8 cellular contexts compared by ENCODE assay signal in genomic region chr21:46500224-46500861, GRCh38. TPM values are rescaled to one million over a fixed set of nuclear protein-coding genes. Genes with fewer than 3 reads are reported as not detected.
A peak's percentile ranks its signal among the peaks of the same experiment; 100 is the strongest.
DNase-seq lines count a peak whose midpoint lies in the region; ATAC-seq and TF ChIP-seq lines count a peak whose summit lies in the region.

No MANE protein-coding gene starts in this region.

- no peak overlapping the region for H3K4me3 ChIP-seq in fibroblast of villous mesenchyme (ENCODE audit: low read depth, low read length)
- H3K4me3 ChIP-seq in heart right ventricle: no peak overlapping the region

- DNase-seq in AG08396 (ENCODE audit: low spot score) (peak; percentile 32), GM20000 (ENCODE audit: low spot score) (peak; percentile 49), SW480 (ENCODE audit: low spot score) (peak; percentile 36), fibroblast of villous mesenchyme (ENCODE audit: low read depth) (peak; percentile 50), cerebellar nuclear complex (lab: John Stamatoyannopoulos, UW) (no peak), mesenteric fat pad (ENCODE audit: low spot score) (no peak), heart right ventricle (no peak)

- no peaks in the 10 kb centered on the region for H3K27me3 ChIP-seq in heart right ventricle

- H3K36me3 ChIP-seq in heart right ventricle: peaks cover 0 to 97% (median 30%) of the 10 kb centered on the region in 9 donors

- 60 to 62% methylated on average over 3 of the region's 3 CpGs for WGBS in heart right ventricle, 2 donors

- ATAC-seq in HG03565 (IDR thresholded peaks at IDR 0.05; ENCODE audit: unreplicated experiment): no peak
- no peak for ATAC-seq in heart right ventricle

- no peaks in the 10 kb centered on the region for H3K9me3 ChIP-seq in heart right ventricle

- H3K27ac ChIP-seq in heart right ventricle: peak overlapping the region in 2 of 10 donors; percentile 7 to 63

- H3K4me1 ChIP-seq in heart right ventricle: peaks cover 0 to 42% (median 0%) of the 10 kb centered on the region in 9 donors

- intact Hi-C loops in heart right ventricle (cut with DNase I): no loop called here

- TF ChIP-seq CTCF in GM20000 (IDR thresholded peaks at IDR 0.05; ENCODE audit: extremely low read depth, missing control alignments) (no peak), fibroblast of villous mesenchyme (IDR thresholded peaks at IDR 0.05; ENCODE audit: insufficient read depth, low read depth, low read length) (no peak), heart right ventricle (IDR thresholded peaks at IDR 0.05) (no peak)

RNA-seq across cellular contexts. Expression of gene DIP2A, which starts 41.7 kb away (rescaled TPM):
- total RNA-seq in fibroblast of villous mesenchyme (25.1 and 32.0 TPM in 2 replicates), mesenteric fat pad (33.9 TPM), heart right ventricle (10 to 100 TPM; 19.7 to 24.9 (median 22.9) TPM)
- polyA plus RNA-seq in heart right ventricle: 10 to 100 TPM in 1 of 2 donors, 1 to 10 TPM in 1; 9.4 to 45.2 TPM

Comparison
In these comparisons a context has a peak if more than half of its experiments do, and no peak if none do; other contexts are left out.
1. DNase-seq: peak in AG08396 (single experiment), GM20000 (single experiment), SW480 (single experiment) and fibroblast of villous mesenchyme (single experiment); none in cerebellar nuclear complex (0 of 2), mesenteric fat pad (single experiment) and heart right ventricle (0 of 2).